ENCODE assay signal across 9 cellular contexts in genomic region chr2:128563348-128563687, GRCh38.
DNase-seq lines count a peak whose midpoint lies in the region; ATAC-seq and TF ChIP-seq lines count a peak whose summit lies in the region.
"Had no signal": no experiment of that assay in that cellular context is flagged by ENCODE, and none has a peak within 500 bp of the region (broad histone marks: within the 10 kb centered on the region; RNA-seq: fewer than 3 reads in every experiment).

No MANE protein-coding gene starts in this region.

- TF ChIP-seq RAD21 in IMR-90 (IDR thresholded peaks at IDR 0.05; ENCODE audit: low read length), result peak; percentile 36

- intact Hi-C loops in IMR-90 (cut with micrococcal nuclease) (loop anchor here (1.0 kb wide), 1 partner anchor 26 kb away; no protein-coding TSS in a partner anchor), thyroid gland (cut with DNase I) (no loop called here)

- H3K4me2 ChIP-seq in IMR-90 (ENCODE audit: low read depth, low read length) (no peak overlapping the region), MM.1S (ENCODE audit: low read depth, low read length) (no peak overlapping the region)

- peak overlapping the region; percentile 89 for H2AK9ac ChIP-seq in IMR-90 (replicated peaks; ENCODE audit: low read depth, low read length, poor library complexity)

- H4K5ac ChIP-seq in IMR-90 (ENCODE audit: low read depth, low read length), result no peak overlapping the region

- ATAC-seq in IMR-90 (ENCODE audit: low read depth) (peak; percentile 92), lung (ENCODE audit: insufficient read depth, low FRiP score) (peak; percentile 80), HG02759 (IDR thresholded peaks at IDR 0.05; ENCODE audit: unreplicated experiment) (no peak)

- BruUV-seq in IMR-90 (replicated peaks; lab: Mats Ljungman, UMichigan), result no TSS peak

- H3K9me1 ChIP-seq in IMR-90 (ENCODE audit: insufficient read depth, low read length), result peaks cover 11% of the 10 kb centered on the region

- H2BK120ac ChIP-seq in IMR-90 (ENCODE audit: low read depth, low read length), result peak overlapping the region; percentile 92

- H3K27ac ChIP-seq in IMR-90 (ENCODE audit: insufficient read depth, low read length) (peak overlapping the region; percentile 60; the same call in 1 of the 2 replicates), lung (ENCODE audit: low read depth in 1 of 2, low read length in 1 of 2) (no peak overlapping the region), thyroid gland (peak overlapping the region; percentile 28 to 57 (median 39)), MM.1S (ENCODE audit: low read length) (no peak overlapping the region)

- dilution Hi-C loops in IMR-90 (cut with HindIII; ENCODE audit: low sequenced_read_pairs, unreplicated experiment), result no loop called here

- no peaks in the 10 kb centered on the region for H3K79me1 ChIP-seq in IMR-90 (ENCODE audit: low read depth in 1 of 2, low read length in 2 of 2)

- H3F3A ChIP-seq in MM.1S (ENCODE audit: insufficient read depth, low read length), result no peaks in the 10 kb centered on the region

- H3K9ac ChIP-seq in IMR-90 (ENCODE audit: low read depth, low read length) (no peak overlapping the region), MM.1S (ENCODE audit: low read length) (no peak overlapping the region)

- no peak overlapping the region for H2AK5ac ChIP-seq in IMR-90 (ENCODE audit: low read depth, low read length)

- no peak overlapping the region for H3K23ac ChIP-seq in IMR-90 (ENCODE audit: low read depth, low read length)

- no peaks in the 10 kb centered on the region for H3K79me2 ChIP-seq in MM.1S (ENCODE audit: low read length)

- peak overlapping the region; percentile 82 for H2AFZ ChIP-seq in IMR-90 (replicated peaks; ENCODE audit: low read length, poor library complexity)
- H2AFZ ChIP-seq in MM.1S (ENCODE audit: low read length), result no peak overlapping the region

- in situ Hi-C loops in IMR-90 (cut with MboI; ENCODE audit: low sequenced_read_pairs), result no loop called here

- no peak overlapping the region for H3K56ac ChIP-seq in IMR-90 (ENCODE audit: extremely low read depth, insufficient read depth, low read length)

- no peak overlapping the region; the same call in 1 of the 2 replicates for H3K18ac ChIP-seq in IMR-90 (ENCODE audit: low read depth, low read length)

- H3K4me1 ChIP-seq in IMR-90 (ENCODE audit: control insufficient read depth, insufficient read depth, low read length), result peaks cover 13% of the 10 kb centered on the region
- peaks cover 0 to 1% of the 10 kb centered on the region in 2 donors for H3K4me1 ChIP-seq in lung (ENCODE audit: control insufficient read depth in 2 of 2, insufficient read depth in 2 of 2, low read length in 2 of 2)
- peaks cover 16 to 18% of the 10 kb centered on the region in 2 donors for H3K4me1 ChIP-seq in thyroid gland
- no peaks in the 10 kb centered on the region for H3K4me1 ChIP-seq in MM.1S (ENCODE audit: low read length)

- DNase-seq in IMR-90, result peak; percentile 98
- DNase-seq in epidermal melanocyte (ENCODE audit: insufficient read length, low spot score), result peak; percentile 71
- DNase-seq in lung (ENCODE audit: low spot score), result peak; percentile 51
- DNase-seq in thyroid gland, result peak; percentile 83 to 86
- DNase-seq in MM.1S, result no peak
- DNase-seq in effector CD4-positive, alpha-beta T cell, result no peak
- DNase-seq in NCI-H187 (lab: John Stamatoyannopoulos, UW), result no peak
- DNase-seq: glutamatergic neuron had no signal

- H3K27me3 ChIP-seq in IMR-90 (ENCODE audit: control insufficient read depth, insufficient read depth, low read length), result no peaks in the 10 kb centered on the region
- H3K27me3 ChIP-seq in lung (ENCODE audit: control insufficient read depth, insufficient read depth), result no peaks in the 10 kb centered on the region
- H3K27me3 ChIP-seq in thyroid gland, result no peaks in the 10 kb centered on the region
- H3K27me3 ChIP-seq in MM.1S (replicated peaks; ENCODE audit: insufficient read depth, low read length), result no peaks in the 10 kb centered on the region

- H4K20me1 ChIP-seq in IMR-90 (ENCODE audit: insufficient read depth, low read length), result no peaks in the 10 kb centered on the region
- H4K20me1 ChIP-seq in MM.1S (ENCODE audit: insufficient read depth, low read length), result no peaks in the 10 kb centered on the region

- WGBS in IMR-90 (ENCODE audit: extremely low coverage in 2 of 2, insufficient read length in 1 of 2), 2 experiments, result no CpG with 5 or more reads among the region's 4 CpGs
- WGBS in lung, 2 donors, result 71 to 74% methylated on average over 4 of the region's 4 CpGs
- WGBS in thyroid gland, 2 donors, result 8 to 9% methylated on average over 4 of the region's 4 CpGs

- no peaks in the 10 kb centered on the region for H3K9me2 ChIP-seq in MM.1S (replicated peaks; ENCODE audit: insufficient read depth, low read length)

- H3K4me3 ChIP-seq in IMR-90 (ENCODE audit: insufficient read depth, low read depth, low read length) (no peak overlapping the region), lung (no peak overlapping the region), thyroid gland (replicated peaks in 1 of 3) (no peak overlapping the region), MM.1S (ENCODE audit: low read length) (no peak overlapping the region)

- peak overlapping the region in 1 of 2 experiments; percentile 7; a peak in 1 of 4 replicates for H4K8ac ChIP-seq in IMR-90 (ENCODE audit: low read depth in 2 of 2, low read length in 2 of 2)

- H2BK20ac ChIP-seq in IMR-90 (ENCODE audit: low read depth, low read length), result peak overlapping the region; percentile 18; the same call in 1 of the 2 replicates

- no peak for TF ChIP-seq CTCF in IMR-90 (conservative IDR thresholded peaks at IDR 0.05; ENCODE audit: low read depth, low read length)
- TF ChIP-seq CTCF in lung (IDR thresholded peaks at IDR 0.05; ENCODE audit: control extremely low read depth, extremely low read depth), result no peak
- no peak for TF ChIP-seq CTCF in thyroid gland (IDR thresholded peaks at IDR 0.05)
- TF ChIP-seq CTCF in MM.1S (IDR thresholded peaks at IDR 0.05; ENCODE audit: low read length), result no peak

- H2BK5ac ChIP-seq in IMR-90 (ENCODE audit: low read depth, low read length, poor library complexity, severe bottlenecking), result peak overlapping the region; percentile 74

- POLR2A ChIA-PET in IMR-90 (lab: Charles Lee; ENCODE audit: unreplicated experiment), result no interaction called here

- H3K9me3 ChIP-seq in IMR-90 (ENCODE audit: control insufficient read depth, insufficient read depth, low read length), result no peaks in the 10 kb centered on the region
- H3K9me3 ChIP-seq in lung (ENCODE audit: control insufficient read depth in 2 of 2, insufficient read depth in 1 of 2, low read length in 1 of 2), result no peaks in the 10 kb centered on the region
- no peaks in the 10 kb centered on the region for H3K9me3 ChIP-seq in thyroid gland
- H3K9me3 ChIP-seq in MM.1S (replicated peaks; ENCODE audit: insufficient read depth, low read length), result no peaks in the 10 kb centered on the region

- CTCF ChIA-PET in IMR-90 (lab: Yijun Ruan, JAX), result interaction anchor here (0.8 kb wide), 1 partner anchor 26 kb away, joined by 3 read pairs; no protein-coding TSS in a partner anchor

- H3K36me3 ChIP-seq in IMR-90 (ENCODE audit: control insufficient read depth, insufficient read depth, low read length) (no peaks in the 10 kb centered on the region), lung (ENCODE audit: control insufficient read depth in 2 of 2, insufficient read depth in 2 of 2, low read length in 2 of 2) (no peaks in the 10 kb centered on the region), thyroid gland (no peaks in the 10 kb centered on the region), MM.1S (replicated peaks; ENCODE audit: insufficient read depth, low read length) (no peaks in the 10 kb centered on the region)

- H3K14ac ChIP-seq in IMR-90 (replicated peaks; ENCODE audit: low read depth, low read length), result no peak overlapping the region

- no peak for TF ChIP-seq POLR2A in IMR-90 (IDR thresholded peaks at IDR 0.05; ENCODE audit: low read depth, low read length)
- no peak for TF ChIP-seq POLR2A in thyroid gland (IDR thresholded peaks at IDR 0.05)

- H2BK15ac ChIP-seq in IMR-90 (ENCODE audit: low read depth, low read length), result no peak overlapping the region

- H4K91ac ChIP-seq in IMR-90 (ENCODE audit: insufficient read depth, low read depth, low read length), result peak overlapping the region; percentile 91; the same call in 1 of the 2 replicates

- H3K4ac ChIP-seq in IMR-90 (ENCODE audit: low read depth, low read length), result peak overlapping the region; percentile 14

TF ChIP-seq in IMR-90, 13 proteins besides CTCF, POLR2A, EP300 and RAD21 (continues in another document):
- 0 out of 2 replicates have a peak, but pooled peaks have one; percentile 17 for TF ChIP-seq BHLHE40 (IDR thresholded peaks at IDR 0.05; ENCODE audit: low read depth, low read length)
- TF ChIP-seq RFX5 (IDR thresholded peaks at IDR 0.05; ENCODE audit: low read depth, low read length), result no peak
- TF ChIP-seq, protein P1, sequence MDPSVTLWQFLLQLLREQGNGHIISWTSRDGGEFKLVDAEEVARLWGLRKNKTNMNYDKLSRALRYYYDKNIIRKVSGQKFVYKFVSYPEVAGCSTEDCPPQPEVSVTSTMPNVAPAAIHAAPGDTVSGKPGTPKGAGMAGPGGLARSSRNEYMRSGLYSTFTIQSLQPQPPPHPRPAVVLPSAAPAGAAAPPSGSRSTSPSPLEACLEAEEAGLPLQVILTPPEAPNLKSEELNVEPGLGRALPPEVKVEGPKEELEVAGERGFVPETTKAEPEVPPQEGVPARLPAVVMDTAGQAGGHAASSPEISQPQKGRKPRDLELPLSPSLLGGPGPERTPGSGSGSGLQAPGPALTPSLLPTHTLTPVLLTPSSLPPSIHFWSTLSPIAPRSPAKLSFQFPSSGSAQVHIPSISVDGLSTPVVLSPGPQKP (IDR thresholded peaks at IDR 0.05; ENCODE audit: borderline replicate concordance, low read depth, low read length), result no peak
- peak; percentile 57 for TF ChIP-seq RCOR1 (IDR thresholded peaks at IDR 0.05; ENCODE audit: insufficient replicate concordance, low read length)
- peak; percentile 73 for TF ChIP-seq FOS (IDR thresholded peaks at IDR 0.05; ENCODE audit: low read depth, low read length)
- TF ChIP-seq NFE2L2 (IDR thresholded peaks at IDR 0.05; ENCODE audit: low read depth, low read length), result no peak
- TF ChIP-seq USF2 (IDR thresholded peaks at IDR 0.05; ENCODE audit: low read depth, low read length), result no peak
- no peak for TF ChIP-seq MAFK (IDR thresholded peaks at IDR 0.05; ENCODE audit: low read depth, low read length)
- TF ChIP-seq CHD1 (IDR thresholded peaks at IDR 0.05; ENCODE audit: low read depth, low read length), result no peak
- TF ChIP-seq MAZ (IDR thresholded peaks at IDR 0.05; ENCODE audit: borderline replicate concordance, low read depth, low read length), result peak; percentile 73; the same call in 1 of the 2 replicates
- peak; percentile 28; the same call in 1 of the 2 replicates for TF ChIP-seq SMC3 (IDR thresholded peaks at IDR 0.05; ENCODE audit: low read depth, low read length)

Comparison
In these comparisons a context has a peak if more than half of its experiments do, and no peak if none do; other contexts are left out.
1. DNase-seq: peak in IMR-90 (single experiment), epidermal melanocyte (single experiment), lung (single experiment) and thyroid gland (2 of 2); none in MM.1S (single experiment), effector CD4-positive, alpha-beta T cell (single experiment) and NCI-H187 (0 of 2).
2. H3K27ac ChIP-seq: peak in IMR-90 (single experiment) and thyroid gland (3 of 3); none in lung (0 of 2) and MM.1S (single experiment).